10 cellular contexts compared by ENCODE assay signal in the genomic region with DNA sequence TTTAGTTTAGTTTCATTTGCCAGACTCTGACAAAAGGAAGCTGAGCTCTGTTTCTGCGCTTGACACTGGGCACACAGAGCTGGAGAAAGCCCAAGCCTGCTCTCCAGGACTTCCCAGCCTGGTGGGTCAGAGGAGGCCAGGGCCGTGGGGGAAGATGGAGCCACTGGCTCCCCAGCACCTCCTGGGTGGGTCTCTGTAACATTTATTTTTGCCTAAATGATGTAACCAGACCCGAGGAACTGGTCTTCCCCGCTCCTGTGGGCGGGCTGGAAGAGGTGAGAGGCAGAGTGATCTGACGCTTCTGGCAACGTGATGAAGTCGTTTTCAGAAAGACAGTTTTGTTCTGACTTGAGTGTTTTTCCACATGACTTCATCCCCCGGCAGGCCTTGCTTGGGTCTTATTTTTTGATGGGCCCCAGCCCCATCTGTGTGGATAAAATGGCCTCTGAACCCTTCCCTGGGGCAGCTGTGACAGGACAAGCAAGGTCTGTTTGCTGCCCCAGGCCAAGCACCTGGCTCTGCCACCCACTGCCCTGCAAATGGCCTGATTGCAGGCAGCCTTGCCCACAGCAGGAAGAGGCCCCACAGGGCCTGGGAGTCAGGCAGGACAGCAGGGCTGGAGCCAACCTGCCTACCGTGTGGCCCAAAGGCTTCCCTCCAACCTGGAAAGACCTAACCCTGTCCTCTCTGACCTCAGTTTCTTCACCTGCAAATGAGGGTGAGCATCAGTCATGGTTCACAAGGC.
DNase-seq lines count a peak whose midpoint lies in the region; ATAC-seq and TF ChIP-seq lines count a peak whose summit lies in the region.
"Had no signal": no experiment of that assay in that cellular context is flagged by ENCODE, and none has a peak within 500 bp of the region (broad histone marks: within the 10 kb centered on the region; RNA-seq: fewer than 3 reads in every experiment).

No MANE protein-coding gene starts in this region.

- no peak for TF ChIP-seq POLR2A in ovary (IDR thresholded peaks at IDR 0.05)

- H3K27me3 ChIP-seq in ovary = no peaks in the 10 kb centered on the region
- no peaks in the 10 kb centered on the region for H3K27me3 ChIP-seq in aorta (ENCODE audit: control insufficient read depth in 1 of 2, insufficient read depth in 2 of 2, low read length in 1 of 2)

- H3K27ac ChIP-seq in ovary (peak overlapping the region; percentile 5 to 88), aorta (ENCODE audit: low read depth in 1 of 2, low read length in 2 of 2) (peak overlapping the region in 1 of 2 donors; percentile 1)
- H3K27ac ChIP-seq: C4-2B had no signal

- no peaks in the 10 kb centered on the region for H3K9me3 Mint-ChIP-seq in activated naive CD8-positive, alpha-beta T cell treated with anti-CD3 and anti-CD28 coated beads for 36 hours

- no peak overlapping the region for H3K4me3 Mint-ChIP-seq in activated naive CD8-positive, alpha-beta T cell treated with anti-CD3 and anti-CD28 coated beads for 36 hours

- no peak for TF ChIP-seq CTCF in ovary (IDR thresholded peaks at IDR 0.05)

- H3K4me1 ChIP-seq in ovary (ENCODE audit: insufficient read depth) (peaks cover 11% of the 10 kb centered on the region), aorta (ENCODE audit: control insufficient read depth in 1 of 2, insufficient read depth in 2 of 2, low read length in 2 of 2) (peaks cover 0 to 2% of the 10 kb centered on the region in 2 donors)

- 18 to 32% (median 19%) methylated on average over 10 of the region's 10 CpGs for WGBS in ovary, 3 donors
- WGBS in aorta, 2 donors = 2 to 8% methylated on average over 10 of the region's 10 CpGs

- peak; percentile 62 for ATAC-seq in aorta (ENCODE audit: low FRiP score)

- H3K36me3 Mint-ChIP-seq in activated naive CD8-positive, alpha-beta T cell treated with anti-CD3 and anti-CD28 coated beads for 36 hours = no peaks in the 10 kb centered on the region

- H3K36me3 ChIP-seq in ovary (no peaks in the 10 kb centered on the region), aorta (ENCODE audit: control insufficient read depth in 1 of 2, insufficient read depth in 2 of 2, low read length in 1 of 2) (no peaks in the 10 kb centered on the region)

- H3K27ac Mint-ChIP-seq in activated naive CD8-positive, alpha-beta T cell treated with anti-CD3 and anti-CD28 coated beads for 36 hours = peak overlapping the region; percentile 89

- intact Hi-C loops in ovary (cut with DNase I) = no loop called here
- intact Hi-C loops in aorta (cut with DNase I) = no loop called here

- H3K9me3 ChIP-seq in ovary (no peaks in the 10 kb centered on the region), aorta (ENCODE audit: control insufficient read depth, low read length) (no peaks in the 10 kb centered on the region)

- TF ChIP-seq EP300 in ovary (IDR thresholded peaks at IDR 0.05) = no peak

- DNase-seq in stimulated activated CD4-positive, alpha-beta T cell treated with anti-CD3 and anti-CD28 coated beads, Interleukin-15, amount 100 ng/mL, for 24 hours = peak; percentile 69
- no peak for DNase-seq in stimulated activated CD4-positive, alpha-beta T cell treated with anti-CD3 and anti-CD28 coated beads, Interleukin-12 subunit alpha, Interleukin-12 subunit beta, amount 100 ng/mL, for 4 hours
- DNase-seq in activated naive CD8-positive, alpha-beta T cell treated with anti-CD3 and anti-CD28 coated beads for 36 hours = peak; percentile 67
- DNase-seq in ovary (peak; percentile 69 to 87 (median 80)), aorta (peak in 1 of 2 donors; percentile 74), NK-92 (lab: John Stamatoyannopoulos, UW; ENCODE audit: unreplicated experiment) (no peak), NCI-H1105 (lab: John Stamatoyannopoulos, UW) (no peak), NCI-H524 (lab: John Stamatoyannopoulos, UW) (no peak)
- DNase-seq: KG1 had no signal

- peaks cover 7% of the 10 kb centered on the region for H3K4me1 Mint-ChIP-seq in activated naive CD8-positive, alpha-beta T cell treated with anti-CD3 and anti-CD28 coated beads for 36 hours

- no peaks in the 10 kb centered on the region for H3K27me3 Mint-ChIP-seq in activated naive CD8-positive, alpha-beta T cell treated with anti-CD3 and anti-CD28 coated beads for 36 hours

- H3K4me3 ChIP-seq in ovary = no peak overlapping the region
- no peak overlapping the region for H3K4me3 ChIP-seq in aorta (ENCODE audit: low read length in 2 of 2)

Comparison
In these comparisons a context has a peak if more than half of its experiments do, and no peak if none do; other contexts are left out.
1. DNase-seq: peak in stimulated activated CD4-positive, alpha-beta T cell treated with anti-CD3 and anti-CD28 coated beads, Interleukin-15, amount 100 ng/mL, for 24 hours (single experiment), activated naive CD8-positive, alpha-beta T cell treated with anti-CD3 and anti-CD28 coated beads for 36 hours (single experiment) and ovary (5 of 5); none in stimulated activated CD4-positive, alpha-beta T cell treated with anti-CD3 and anti-CD28 coated beads, Interleukin-12 subunit alpha, Interleukin-12 subunit beta, amount 100 ng/mL, for 4 hours (single experiment), NK-92 (single experiment), NCI-H1105 (single experiment) and NCI-H524 (0 of 2).